In genomic region chr11:8584511-8584910, GRCh38 we compare ENCODE assay signal across 2 cellular contexts.
A peak's percentile ranks its signal among the peaks of the same experiment; 100 is the strongest.
TF ChIP-seq lines count a peak whose summit lies in the region.

No MANE protein-coding gene starts in this region.

TF ChIP-seq in HepG2, 621 proteins besides CTCF, POLR2A, EP300 and RAD21 (continues in another document):
- TF ChIP-seq SP140L (CRISPR knock-in tag; IDR thresholded peaks at IDR 0.05; ENCODE audit: borderline replicate concordance): no peak
- TF ChIP-seq RFX1 (IDR thresholded peaks at IDR 0.05): peak; percentile 9; the same call in 1 of the 2 replicates
- TF ChIP-seq, protein P1, sequence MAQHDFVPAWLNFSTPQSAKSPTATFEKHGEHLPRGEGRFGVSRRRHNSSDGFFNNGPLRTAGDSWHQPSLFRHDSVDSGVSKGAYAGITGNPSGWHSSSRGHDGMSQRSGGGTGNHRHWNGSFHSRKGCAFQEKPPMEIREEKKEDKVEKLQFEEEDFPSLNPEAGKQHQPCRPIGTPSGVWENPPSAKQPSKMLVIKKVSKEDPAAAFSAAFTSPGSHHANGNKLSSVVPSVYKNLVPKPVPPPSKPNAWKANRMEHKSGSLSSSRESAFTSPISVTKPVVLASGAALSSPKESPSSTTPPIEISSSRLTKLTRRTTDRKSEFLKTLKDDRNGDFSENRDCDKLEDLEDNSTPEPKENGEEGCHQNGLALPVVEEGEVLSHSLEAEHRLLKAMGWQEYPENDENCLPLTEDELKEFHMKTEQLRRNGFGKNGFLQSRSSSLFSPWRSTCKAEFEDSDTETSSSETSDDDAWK (CRISPR knock-in tag; IDR thresholded peaks at IDR 0.05): no peak
- TF ChIP-seq FOXA1 (IDR thresholded peaks at IDR 0.05): no peak
- TF ChIP-seq FOXA1 (CRISPR knock-in tag; IDR thresholded peaks at IDR 0.05): peak; percentile 71
- peak; percentile 95 for TF ChIP-seq HMGXB3 (CRISPR knock-in tag; IDR thresholded peaks at IDR 0.05; ENCODE audit: borderline replicate concordance)
- TF ChIP-seq MAFK (conservative IDR thresholded peaks at IDR 0.05 in 1 of 2, IDR thresholded peaks at IDR 0.05 in 1 of 2; ENCODE audit: low read length in 2 of 2): peak; percentile 80 to 87
- TF ChIP-seq, protein P2, sequence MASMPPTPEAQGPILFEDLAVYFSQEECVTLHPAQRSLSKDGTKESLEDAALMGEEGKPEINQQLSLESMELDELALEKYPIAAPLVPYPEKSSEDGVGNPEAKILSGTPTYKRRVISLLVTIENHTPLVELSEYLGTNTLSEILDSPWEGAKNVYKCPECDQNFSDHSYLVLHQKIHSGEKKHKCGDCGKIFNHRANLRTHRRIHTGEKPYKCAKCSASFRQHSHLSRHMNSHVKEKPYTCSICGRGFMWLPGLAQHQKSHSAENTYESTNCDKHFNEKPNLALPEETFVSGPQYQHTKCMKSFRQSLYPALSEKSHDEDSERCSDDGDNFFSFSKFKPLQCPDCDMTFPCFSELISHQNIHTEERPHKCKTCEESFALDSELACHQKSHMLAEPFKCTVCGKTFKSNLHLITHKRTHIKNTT (CRISPR knock-in tag; IDR thresholded peaks at IDR 0.05): no peak
- TF ChIP-seq HMGA1 (CRISPR knock-in tag; conservative IDR thresholded peaks at IDR 0.05): no peak
- no peak for TF ChIP-seq SPEN (CRISPR knock-in tag; IDR thresholded peaks at IDR 0.05; ENCODE audit: low read depth)
- peak; percentile 9; the same call in 1 of the 2 replicates for TF ChIP-seq SOX5 (CRISPR knock-in tag; IDR thresholded peaks at IDR 0.05; ENCODE audit: borderline replicate concordance)
- TF ChIP-seq KLF15 (CRISPR knock-in tag; IDR thresholded peaks at IDR 0.05; ENCODE audit: borderline replicate concordance): no peak
- peak; percentile 65 for TF ChIP-seq NR2F6 (IDR thresholded peaks at IDR 0.05)
- TF ChIP-seq NR2F6 (CRISPR knock-in tag; IDR thresholded peaks at IDR 0.05): peak; percentile 86
- TF ChIP-seq ATF1 (CRISPR knock-in tag; IDR thresholded peaks at IDR 0.05): no peak
- no peak for TF ChIP-seq JUNB (CRISPR knock-in tag; IDR thresholded peaks at IDR 0.05; ENCODE audit: borderline replicate concordance)
- TF ChIP-seq SMC3 (IDR thresholded peaks at IDR 0.05; ENCODE audit: low read length): no peak
- TF ChIP-seq DBP (CRISPR knock-in tag; IDR thresholded peaks at IDR 0.05; ENCODE audit: not compliant biosample characterization): no peak
- no peak for TF ChIP-seq MBNL3 (CRISPR knock-in tag; conservative IDR thresholded peaks at IDR 0.05)
- no peak for TF ChIP-seq ZNF839 (CRISPR knock-in tag; IDR thresholded peaks at IDR 0.05; ENCODE audit: borderline replicate concordance)
- TF ChIP-seq NFYC (CRISPR knock-in tag; IDR thresholded peaks at IDR 0.05): peak; percentile 53
- peak; percentile 84 for TF ChIP-seq PPARG (CRISPR knock-in tag; conservative IDR thresholded peaks at IDR 0.05)
- no peak for TF ChIP-seq GTF3A (CRISPR knock-in tag; conservative IDR thresholded peaks at IDR 0.05)
- TF ChIP-seq, protein P3, sequence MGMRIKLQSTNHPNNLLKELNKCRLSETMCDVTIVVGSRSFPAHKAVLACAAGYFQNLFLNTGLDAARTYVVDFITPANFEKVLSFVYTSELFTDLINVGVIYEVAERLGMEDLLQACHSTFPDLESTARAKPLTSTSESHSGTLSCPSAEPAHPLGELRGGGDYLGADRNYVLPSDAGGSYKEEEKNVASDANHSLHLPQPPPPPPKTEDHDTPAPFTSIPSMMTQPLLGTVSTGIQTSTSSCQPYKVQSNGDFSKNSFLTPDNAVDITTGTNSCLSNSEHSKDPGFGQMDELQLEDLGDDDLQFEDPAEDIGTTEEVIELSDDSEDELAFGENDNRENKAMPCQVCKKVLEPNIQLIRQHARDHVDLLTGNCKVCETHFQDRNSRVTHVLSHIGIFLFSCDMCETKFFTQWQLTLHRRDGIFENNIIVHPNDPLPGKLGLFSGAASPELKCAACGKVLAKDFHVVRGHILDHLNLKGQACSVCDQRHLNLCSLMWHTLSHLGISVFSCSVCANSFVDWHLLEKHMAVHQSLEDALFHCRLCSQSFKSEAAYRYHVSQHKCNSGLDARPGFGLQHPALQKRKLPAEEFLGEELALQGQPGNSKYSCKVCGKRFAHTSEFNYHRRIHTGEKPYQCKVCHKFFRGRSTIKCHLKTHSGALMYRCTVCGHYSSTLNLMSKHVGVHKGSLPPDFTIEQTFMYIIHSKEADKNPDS (CRISPR knock-in tag; IDR thresholded peaks at IDR 0.05): no peak

TF ChIP-seq in GM12878, 131 proteins besides CTCF, POLR2A, EP300 and RAD21:
- TF ChIP-seq YBX1 (IDR thresholded peaks at IDR 0.05): no peak
- no peak for TF ChIP-seq USF1 (IDR thresholded peaks at IDR 0.05; ENCODE audit: borderline replicate concordance, extremely low read length, insufficient read depth, low read depth, low read length)
- no peak for TF ChIP-seq LARP7 (IDR thresholded peaks at IDR 0.05)
